ENCODE assay signal across 19 cellular contexts in the genomic region with DNA sequence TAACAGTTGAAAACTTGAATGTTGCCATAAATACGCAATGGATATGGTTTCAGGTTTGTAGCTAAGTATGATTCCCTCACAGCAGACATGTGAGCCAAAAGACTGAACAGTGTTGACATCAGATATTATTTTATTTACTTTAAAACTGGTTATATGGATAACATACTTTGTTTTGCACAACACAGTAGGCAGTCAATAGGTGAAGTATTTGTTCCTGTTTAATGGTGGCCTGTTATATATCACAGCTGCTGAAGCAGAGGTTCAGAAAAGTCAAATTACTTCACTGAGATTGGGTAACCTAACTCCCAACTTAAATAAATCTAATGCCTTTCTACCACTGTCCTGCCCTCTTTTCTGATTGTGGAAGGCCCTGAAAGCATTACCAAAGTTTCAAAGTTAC. TPM values are rescaled to one million over a fixed set of nuclear protein-coding genes. Genes with fewer than 3 reads are reported as not detected.
"Had no signal": no experiment of that assay in that cellular context is flagged by ENCODE, and none has a peak within 500 bp of the region (broad histone marks: within the 10 kb centered on the region; RNA-seq: fewer than 3 reads in every experiment).

No MANE protein-coding gene starts in this region.

- H3K4me3 ChIP-seq: breast epithelium, dorsolateral prefrontal cortex, neural progenitor cell, right lobe of liver, spleen, tibial nerve, uterus had no signal

- H3K9me3 Mint-ChIP-seq: activated CD4-positive, alpha-beta T cell treated with anti-CD3 and anti-CD28 coated beads, Interleukin-2, amount 10 ng/mL, durations not matched to agents 7 days and 5 days; activated naive CD8-positive, alpha-beta T cell treated with anti-CD3 and anti-CD28 coated beads for 36 hours; activated T-cell treated with anti-CD3 and anti-CD28 coated beads, Interleukin-2, amount 50 U/mL, for 72 hours; stimulated activated effector memory CD8-positive, alpha-beta T cell treated with anti-CD3 and anti-CD28 coated beads, Interleukin-12 subunit alpha, Interleukin-12 subunit beta, amount 100 ng/mL, for 72 hours had no signal

- DNase-seq: activated CD4-positive, alpha-beta T cell treated with anti-CD3 and anti-CD28 coated beads, Interleukin-2, amount 10 ng/mL, durations not matched to agents 7 days and 5 days; activated CD8-positive, alpha-beta memory T cell treated with anti-CD3 and anti-CD28 coated beads, Interleukin-2, amount 50 U/mL, for 48 hours; activated gamma-delta T cell; activated naive CD8-positive, alpha-beta T cell treated with anti-CD3 and anti-CD28 coated beads for 36 hours; activated T-cell treated with anti-CD3 and anti-CD28 coated beads, Interleukin-2, amount 50 U/mL, for 72 hours; aorta; dorsolateral prefrontal cortex; foreskin fibroblast; glutamatergic neuron; kidney glomerular epithelial cell; right lobe of liver; spleen; stimulated activated CD4-positive, alpha-beta T cell treated with anti-CD3 and anti-CD28 coated beads, Interleukin-1b, Interleukin-23, amount 100 ng/mL, for 48 hours; uterus had no signal

- H3K36me3 Mint-ChIP-seq: activated naive CD8-positive, alpha-beta T cell treated with anti-CD3 and anti-CD28 coated beads for 36 hours; stimulated activated effector memory CD8-positive, alpha-beta T cell treated with anti-CD3 and anti-CD28 coated beads, Interleukin-12 subunit alpha, Interleukin-12 subunit beta, amount 100 ng/mL, for 72 hours had no signal

- H3K4me3 Mint-ChIP-seq: activated CD4-positive, alpha-beta T cell treated with anti-CD3 and anti-CD28 coated beads, Interleukin-2, amount 10 ng/mL, durations not matched to agents 7 days and 5 days; activated naive CD8-positive, alpha-beta T cell treated with anti-CD3 and anti-CD28 coated beads for 36 hours; activated T-cell treated with anti-CD3 and anti-CD28 coated beads, Interleukin-2, amount 50 U/mL, for 72 hours; neural progenitor cell; stimulated activated effector memory CD8-positive, alpha-beta T cell treated with anti-CD3 and anti-CD28 coated beads, Interleukin-12 subunit alpha, Interleukin-12 subunit beta, amount 100 ng/mL, for 72 hours had no signal

- ATAC-seq: activated T-cell treated with anti-CD3 and anti-CD28 coated beads, Interleukin-2, amount 50 U/mL, for 72 hours; esophagus mucosa; right lobe of liver; stimulated activated effector memory CD8-positive, alpha-beta T cell treated with anti-CD3 and anti-CD28 coated beads, Interleukin-12 subunit alpha, Interleukin-12 subunit beta, amount 100 ng/mL, for 72 hours had no signal

- H2AFZ ChIP-seq: neural progenitor cell had no signal

- H3K27ac ChIP-seq: dorsolateral prefrontal cortex, neural progenitor cell, right lobe of liver, spleen had no signal

- H3K36me3 ChIP-seq: breast epithelium, neural progenitor cell, right lobe of liver, spleen, tibial nerve, uterus had no signal

- H3K27me3 ChIP-seq: breast epithelium, dorsolateral prefrontal cortex, neural progenitor cell, right lobe of liver, spleen, tibial nerve, uterus had no signal

- H3K27ac Mint-ChIP-seq: activated CD4-positive, alpha-beta T cell treated with anti-CD3 and anti-CD28 coated beads, Interleukin-2, amount 10 ng/mL, durations not matched to agents 7 days and 5 days; activated naive CD8-positive, alpha-beta T cell treated with anti-CD3 and anti-CD28 coated beads for 36 hours; activated T-cell treated with anti-CD3 and anti-CD28 coated beads, Interleukin-2, amount 50 U/mL, for 72 hours; neural progenitor cell; stimulated activated effector memory CD8-positive, alpha-beta T cell treated with anti-CD3 and anti-CD28 coated beads, Interleukin-12 subunit alpha, Interleukin-12 subunit beta, amount 100 ng/mL, for 72 hours had no signal

- H3K9ac ChIP-seq: neural progenitor cell had no signal

- H3K4me2 ChIP-seq: neural progenitor cell had no signal

- H3K4me1 Mint-ChIP-seq: activated CD4-positive, alpha-beta T cell treated with anti-CD3 and anti-CD28 coated beads, Interleukin-2, amount 10 ng/mL, durations not matched to agents 7 days and 5 days; activated naive CD8-positive, alpha-beta T cell treated with anti-CD3 and anti-CD28 coated beads for 36 hours; stimulated activated effector memory CD8-positive, alpha-beta T cell treated with anti-CD3 and anti-CD28 coated beads, Interleukin-12 subunit alpha, Interleukin-12 subunit beta, amount 100 ng/mL, for 72 hours had no signal

- H3K9me3 ChIP-seq: breast epithelium, right lobe of liver, spleen, tibial nerve, uterus had no signal

RNA-seq across cellular contexts. Expression of a gene that starts 44.6 kb away (rescaled TPM):
- total RNA-seq: activated CD4-positive, alpha-beta T cell treated with anti-CD3 and anti-CD28 coated beads, Interleukin-2, amount 10 ng/mL, durations not matched to agents 7 days and 5 days had no signal
